In the genomic region with DNA sequence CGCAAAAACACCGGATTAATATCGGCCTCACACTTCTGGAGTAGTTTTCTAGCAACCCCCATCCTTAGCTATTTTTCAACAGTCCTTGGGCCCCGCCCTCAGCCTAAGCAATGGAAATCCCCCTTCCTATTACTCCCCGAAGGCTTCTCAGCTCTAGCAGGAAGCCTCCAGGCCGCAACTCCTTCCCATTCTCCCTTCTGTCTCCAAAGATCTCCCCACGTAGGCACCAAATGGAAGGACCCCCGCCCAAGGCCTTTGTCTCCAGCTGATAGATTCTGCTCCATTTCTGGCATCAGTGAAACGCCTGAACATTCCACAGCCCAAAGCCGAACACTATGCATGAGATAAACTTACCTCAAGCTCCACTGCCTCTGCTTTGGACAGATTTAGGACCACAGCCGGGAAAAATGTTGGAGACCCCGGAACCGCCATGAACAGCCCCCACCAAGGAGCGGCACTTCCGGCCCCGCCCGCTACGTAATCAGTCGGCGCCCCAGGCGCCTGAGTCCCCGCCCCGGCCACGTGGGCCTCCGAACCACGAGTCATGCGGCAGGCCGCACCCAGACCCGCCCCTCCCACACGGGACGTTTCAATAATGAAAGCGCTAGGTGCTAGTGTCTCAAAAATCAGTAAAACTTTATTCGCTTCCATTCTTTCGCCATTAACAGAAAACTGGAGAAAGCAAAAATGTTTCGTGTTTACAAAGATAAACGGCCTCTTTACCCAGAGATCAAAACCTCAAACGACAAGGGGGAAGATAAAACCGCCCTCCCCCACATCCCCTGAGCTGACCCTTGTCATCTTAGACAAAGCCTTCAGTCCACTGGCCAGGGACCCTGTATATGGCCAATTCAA, we compare ENCODE assay signal across 8 cellular contexts. TPM values are rescaled to one million over a fixed set of nuclear protein-coding genes. Genes with fewer than 3 reads are reported as not detected.
DNase-seq lines count a peak whose midpoint lies in the region; ATAC-seq and TF ChIP-seq lines count a peak whose summit lies in the region.

A gene (minus strand): TSS at position 468 of the 855 bp plus-strand sequence. CDS start 611 bp downstream, outside the sequence.

- peak in 2 of 4 experiments; percentile 16 to 19 for TF ChIP-seq CTCF in prostate gland (IDR thresholded peaks at IDR 0.05)

- H3K4me1 Mint-ChIP-seq in T-helper 17 cell, result peaks cover 19% of the 10 kb centered on the region

- no peaks in the 10 kb centered on the region for H3K27me3 ChIP-seq in prostate gland (replicated peaks; ENCODE audit: insufficient read depth)

- H3K36me3 ChIP-seq in prostate gland, result peaks cover 0 to 11% of the 10 kb centered on the region in 2 donors

- H3K9me3 ChIP-seq in T-helper 17 cell (ENCODE audit: control insufficient read depth, low read length, poor library complexity, severe bottlenecking), result no peaks in the 10 kb centered on the region
- no peaks in the 10 kb centered on the region for H3K9me3 ChIP-seq in prostate gland

- TF ChIP-seq POLR2A in prostate gland (IDR thresholded peaks at IDR 0.05), result peak; percentile 62

- peak within 1 kb of the TSS; percentile 80 to 81 for H3K27ac ChIP-seq in prostate gland

- H3K4me1 ChIP-seq in prostate gland (replicated peaks), result no peaks in the 10 kb centered on the region

- WGBS in prostate gland, result 2% methylated on average over 36 of the region's 38 CpGs

- H3K27ac Mint-ChIP-seq in T-helper 17 cell, result peak within 1 kb of the TSS; percentile 100

- no peaks in the 10 kb centered on the region for H3K36me3 Mint-ChIP-seq in T-helper 17 cell (ENCODE audit: low read depth)

- peak within 1 kb of the TSS; percentile 97 for H3K4me3 Mint-ChIP-seq in T-helper 17 cell

- peak within 1 kb of the TSS; percentile 73 to 80 for H3K4me3 ChIP-seq in prostate gland

- peak; percentile 53 for ATAC-seq in GM18499 (IDR thresholded peaks at IDR 0.05; ENCODE audit: insufficient read depth, unreplicated experiment)
- peak; percentile 94 for ATAC-seq in HG02885 (IDR thresholded peaks at IDR 0.05; ENCODE audit: poor library complexity, unreplicated experiment)
- peak; percentile 94 for ATAC-seq in T-helper 17 cell
- ATAC-seq in left ventricle myocardium superior, result peak; percentile 100

- intact Hi-C loops in left ventricle myocardium superior (cut with micrococcal nuclease), result no loop called here
- intact Hi-C loops in prostate gland (cut with DNase I), result loop anchor here (2.0 to 5.0 kb wide), 2 partner anchors 41 to 134 kb away; a partner anchor contains a TSS

- peak; percentile 89 for DNase-seq in NCI-H1694 (lab: John Stamatoyannopoulos, UW)
- DNase-seq in T-helper 17 cell, result peak; percentile 89 to 92 (median 92)
- DNase-seq in amygdala (lab: John Stamatoyannopoulos, UW), result peak; percentile 58 to 95 (median 83)
- peak; percentile 96 for DNase-seq in left ventricle myocardium superior
- peak; percentile 92 for DNase-seq in prostate gland (ENCODE audit: low spot score)
- peak; percentile 96 for DNase-seq in ureter (ENCODE audit: low spot score)

- H3K27me3 Mint-ChIP-seq in T-helper 17 cell, result no peaks in the 10 kb centered on the region

RNA-seq across cellular contexts. Expression of the gene that starts here (rescaled TPM):
- total RNA-seq in T-helper 17 cell, result 10 to 100 TPM; 24.3 to 32.5 TPM
- total RNA-seq in left ventricle myocardium superior, result 6.9 TPM
- 10 to 100 TPM; 23.4 to 24.6 TPM for total RNA-seq in prostate gland
- total RNA-seq in ureter, result 21.7 TPM

Comparison
In these comparisons a context has a peak if more than half of its experiments do, and no peak if none do; other contexts are left out.
1. Peak in every context shown above with its lines: DNase-seq, ATAC-seq, H3K4me3 ChIP-seq and H3K27ac ChIP-seq.